Comparison of ENCODE assay signal across 8 cellular contexts in genomic region chr15:58934974-58935373, GRCh38. TPM values are rescaled to one million over a fixed set of nuclear protein-coding genes. Genes with fewer than 3 reads are reported as not detected.
DNase-seq lines count a peak whose midpoint lies in the region; ATAC-seq, FAIRE-seq and TF ChIP-seq lines count a peak whose summit lies in the region.
"Not testable (repeated sequence)": the region's sequence is repeated elsewhere in the genome, so short reads cannot be mapped to it uniquely, and the experiment has no call there.

No MANE protein-coding gene starts in this region.

- H2AFZ ChIP-seq in H9 (ENCODE audit: low read length), result not testable (repeated sequence)
- H2AFZ ChIP-seq in K562 (ENCODE audit: low read depth, low read length), result peak overlapping the region; percentile 92

- not testable (repeated sequence) for TF ChIP-seq RAD21 in A549 (conservative IDR thresholded peaks at IDR 0.05 in 1 of 2, IDR thresholded peaks at IDR 0.05 in 1 of 2); K562 (CRISPR knock-in tag; conservative IDR thresholded peaks at IDR 0.05 in 1 of 2, IDR thresholded peaks at IDR 0.05 in 1 of 2)

- not testable (repeated sequence) for H2BK12ac ChIP-seq in H9 (ENCODE audit: insufficient read length, low read depth, low read length)

- H2BK5ac ChIP-seq in H9 (ENCODE audit: insufficient read length, low read length), result not testable (repeated sequence)

- not testable (repeated sequence) for H4K20me1 ChIP-seq in H9 (ENCODE audit: control insufficient read depth, insufficient read depth, insufficient read length); K562 (replicated peaks; ENCODE audit: control insufficient read depth, insufficient read depth, low read length)

- H3K4me3 Mint-ChIP-seq in H9, result peak overlapping the region; percentile 93 to 98; a peak in 4 of 5 replicates
- H3K4me3 Mint-ChIP-seq in activated CD8-positive, alpha-beta T cell treated with anti-CD3 and anti-CD28 coated beads for 36 hours, result peak overlapping the region; percentile 85
- peak overlapping the region; percentile 95 to 98 (median 97) for H3K4me3 Mint-ChIP-seq in nephron
- peak overlapping the region; percentile 84 for H3K4me3 Mint-ChIP-seq in stimulated activated effector memory CD8-positive, alpha-beta T cell treated with anti-CD3 and anti-CD28 coated beads, Interleukin-12 subunit alpha, Interleukin-12 subunit beta, amount 100 ng/mL, for 72 hours

- H3K23me2 ChIP-seq in H9 (ENCODE audit: insufficient read length, low read depth, low read length, poor library complexity, severe bottlenecking), result not testable (repeated sequence)

- not testable (repeated sequence) for H3T11ph ChIP-seq in H9 (ENCODE audit: low read length)

- CTCF ChIA-PET in A549 (lab: Yijun Ruan, JAX) (interaction anchor here (0.6 to 1.3 kb wide), 3 partner anchors 14 to 665 kb away, joined by 3 to 4 read pairs (median 4); no protein-coding TSS in a partner anchor), RWPE1 (lab: Yijun Ruan, JAX) (interaction anchor here (0.7 kb wide), 1 partner anchor 205 kb away, joined by 3 read pairs; no protein-coding TSS in a partner anchor)
- CTCF ChIA-PET in activated CD8-positive, alpha-beta T cell treated with anti-CD3 and anti-CD28 coated beads for 36 hours (lab: Charles Lee); K562 (lab: Yijun Ruan, JAX; ENCODE audit: low intra/inter-chr PET ratio): not testable (repeated sequence)

- peaks cover 18 to 19% of the 10 kb centered on the region in 2 experiments for H3K4me1 Mint-ChIP-seq in H9
- H3K4me1 Mint-ChIP-seq in activated CD8-positive, alpha-beta T cell treated with anti-CD3 and anti-CD28 coated beads for 36 hours (ENCODE audit: low read depth), result peaks cover 13% of the 10 kb centered on the region
- peaks cover 24% of the 10 kb centered on the region for H3K4me1 Mint-ChIP-seq in nephron
- not testable (repeated sequence) for H3K4me1 Mint-ChIP-seq in stimulated activated effector memory CD8-positive, alpha-beta T cell treated with anti-CD3 and anti-CD28 coated beads, Interleukin-12 subunit alpha, Interleukin-12 subunit beta, amount 100 ng/mL, for 72 hours

- not testable (repeated sequence) for H3K79me1 ChIP-seq in H9 (ENCODE audit: insufficient read depth, low read depth, low read length, poor library complexity, severe bottlenecking)

- intact Hi-C loops in activated CD8-positive, alpha-beta T cell treated with anti-CD3 and anti-CD28 coated beads for 36 hours (cut with micrococcal nuclease), result not testable (repeated sequence)
- intact Hi-C loops in K562 (cut with micrococcal nuclease), result loop anchor here (5.0 kb wide), 1 partner anchor 163 kb away; the partner anchor contains the start of gene MINDY2

- not testable (repeated sequence) for H3K9ac ChIP-seq in H9 (ENCODE audit: extremely low read depth, insufficient read length, low read length); K562 (ENCODE audit: insufficient read depth in 1 of 2, low read depth in 2 of 2, low read length in 2 of 2)

- H3K36me3 ChIP-seq in K562 (ENCODE audit: control insufficient read depth, insufficient read depth, low read length); gastroesophageal sphincter: not testable (repeated sequence)

- not testable (repeated sequence) for H4K91ac ChIP-seq in H9 (ENCODE audit: insufficient read length, low read depth, low read length)

- H3K79me2 ChIP-seq in H9 (ENCODE audit: insufficient read depth, low read length) (peaks cover 13% of the 10 kb centered on the region), K562 (ENCODE audit: control insufficient read depth, insufficient read depth, low read length) (peaks cover 34% of the 10 kb centered on the region)

- not testable (repeated sequence) for H3K4me3 ChIP-seq in A549, K562, gastroesophageal sphincter

- not testable (repeated sequence) for ATAC-seq in A549; activated CD8-positive, alpha-beta T cell treated with anti-CD3 and anti-CD28 coated beads for 36 hours; K562; gastroesophageal sphincter; stimulated activated effector memory CD8-positive, alpha-beta T cell treated with anti-CD3 and anti-CD28 coated beads, Interleukin-12 subunit alpha, Interleukin-12 subunit beta, amount 100 ng/mL, for 72 hours

- TF ChIP-seq POLR2A in A549 (IDR thresholded peaks at IDR 0.05; ENCODE audit: low read length); K562 (conservative IDR thresholded peaks at IDR 0.05); gastroesophageal sphincter (IDR thresholded peaks at IDR 0.05): not testable (repeated sequence)

- not testable (repeated sequence) for H3K4ac ChIP-seq in H9 (ENCODE audit: low read depth, low read length)

- H3K27ac Mint-ChIP-seq in H9 (peak overlapping the region in 2 of 3 experiments; percentile 99; a peak in 3 of 7 replicates), nephron (peak overlapping the region; percentile 97 to 100 (median 99))
- H3K27ac Mint-ChIP-seq in activated CD8-positive, alpha-beta T cell treated with anti-CD3 and anti-CD28 coated beads for 36 hours, result peak overlapping the region; percentile 93
- H3K27ac Mint-ChIP-seq in stimulated activated effector memory CD8-positive, alpha-beta T cell treated with anti-CD3 and anti-CD28 coated beads, Interleukin-12 subunit alpha, Interleukin-12 subunit beta, amount 100 ng/mL, for 72 hours, result peak overlapping the region; percentile 99

- H3K36me3 Mint-ChIP-seq in H9 (ENCODE audit: insufficient read depth in 1 of 3, low read depth in 3 of 3), result peaks cover 7 to 20% (median 14%) of the 10 kb centered on the region in 3 experiments; a peak in 6 of 7 replicates
- H3K36me3 Mint-ChIP-seq in activated CD8-positive, alpha-beta T cell treated with anti-CD3 and anti-CD28 coated beads for 36 hours (ENCODE audit: low read depth), result peaks cover 14% of the 10 kb centered on the region
- H3K36me3 Mint-ChIP-seq in nephron (ENCODE audit: low read depth), result not testable (repeated sequence)
- H3K36me3 Mint-ChIP-seq in stimulated activated effector memory CD8-positive, alpha-beta T cell treated with anti-CD3 and anti-CD28 coated beads, Interleukin-12 subunit alpha, Interleukin-12 subunit beta, amount 100 ng/mL, for 72 hours, result peaks cover 33% of the 10 kb centered on the region

- not testable (repeated sequence) for H3K27me3 ChIP-seq in H9 (ENCODE audit: insufficient read depth, low read length); K562 (ENCODE audit: control insufficient read depth in 2 of 2, insufficient read depth in 2 of 2, low read length in 2 of 2); gastroesophageal sphincter

- POLR2A ChIA-PET in A549 (lab: Yijun Ruan, JAX); K562 (lab: Yijun Ruan, JAX): not testable (repeated sequence)
- POLR2A ChIA-PET in RWPE1 (lab: Yijun Ruan, JAX; ENCODE audit: low non-redundant PET), result interaction anchor here (0.6 kb wide), 2 partner anchors 10 to 12 kb away, joined by 4 to 9 read pairs; no protein-coding TSS in a partner anchor
- POLR2A ChIA-PET in activated CD8-positive, alpha-beta T cell treated with anti-CD3 and anti-CD28 coated beads for 36 hours (lab: Charles Lee), result interaction anchor here (0.7 kb wide), 2 partner anchors 9 to 753 kb away, joined by 3 read pairs; no protein-coding TSS in a partner anchor

- H3K27me3 Mint-ChIP-seq in H9 (ENCODE audit: low read depth); activated CD8-positive, alpha-beta T cell treated with anti-CD3 and anti-CD28 coated beads for 36 hours; nephron (ENCODE audit: low read depth): not testable (repeated sequence)

- H3K27ac ChIP-seq in A549 (peak overlapping the region; percentile 96 to 99), RWPE1 (peak overlapping the region; percentile 67), gastroesophageal sphincter (peak overlapping the region in 3 of 4 donors; percentile 93 to 100 (median 99))
- not testable (repeated sequence) for H3K27ac ChIP-seq in H9 (ENCODE audit: insufficient read length, low read depth, low read length); K562 (ENCODE audit: extremely low read depth, low read depth, low read length)

- not testable (repeated sequence) for H3K23ac ChIP-seq in H9 (ENCODE audit: insufficient read length, low read depth, low read length)

- H3K4me1 ChIP-seq in A549 (peaks cover 22% of the 10 kb centered on the region), K562 (replicated peaks in 1 of 2; ENCODE audit: control insufficient read depth in 2 of 2, insufficient read depth in 2 of 2, low read length in 2 of 2) (peaks cover 0 to 15% of the 10 kb centered on the region in 2 experiments; a peak in 4 of 5 replicates), gastroesophageal sphincter (peaks cover 5 to 31% (median 10%) of the 10 kb centered on the region in 3 donors)
- H3K4me1 ChIP-seq in H9 (ENCODE audit: insufficient read depth, low read length), result not testable (repeated sequence)

- 94% methylated on average over 8 of the region's 8 CpGs for whole genome bisulfite sequencing in A549 (ENCODE audit: missing lambda C conversion rate)
- WGBS in H9 (ENCODE audit: extremely low coverage, insufficient read length, low lambda C conversion rate), result no CpG with 5 or more reads among the region's 8 CpGs
- WGBS in K562 (ENCODE audit: insufficient coverage, low coverage, missing lambda C conversion rate), result 92% methylated on average over 8 of the region's 8 CpGs
- 80 to 96% methylated on average over 2 to 7 of the region's 8 CpGs for WGBS in gastroesophageal sphincter (ENCODE audit: low coverage in 1 of 2), 2 donors

- H3K56ac ChIP-seq in H9 (ENCODE audit: insufficient read length, low read depth, low read length), result not testable (repeated sequence)

- not testable (repeated sequence) for H3K9me1 ChIP-seq in K562 (ENCODE audit: control insufficient read depth, insufficient read depth, low read length)

- not testable (repeated sequence) for H2BK20ac ChIP-seq in H9 (ENCODE audit: low read depth, low read length, poor library complexity, severe bottlenecking)

- not testable (repeated sequence) for H4K8ac ChIP-seq in H9 (replicated peaks; ENCODE audit: insufficient read length, low read depth, low read length)

- not testable (repeated sequence) for H3K9me3 Mint-ChIP-seq in H9; activated CD8-positive, alpha-beta T cell treated with anti-CD3 and anti-CD28 coated beads for 36 hours; nephron; stimulated activated effector memory CD8-positive, alpha-beta T cell treated with anti-CD3 and anti-CD28 coated beads, Interleukin-12 subunit alpha, Interleukin-12 subunit beta, amount 100 ng/mL, for 72 hours

- H2BK15ac ChIP-seq in H9 (ENCODE audit: low read depth, low read length), result not testable (repeated sequence)

- not testable (repeated sequence) for H3K14ac ChIP-seq in H9 (ENCODE audit: insufficient read depth, low read length)

- BruUV-seq in K562 (replicated peaks; lab: Mats Ljungman, UMichigan), result not testable (repeated sequence)

- DNase-seq in A549 (ENCODE audit: low read depth in 1 of 2, low spot score in 1 of 2); H9; RWPE1 (ENCODE audit: low spot score); activated CD8-positive, alpha-beta T cell treated with anti-CD3 and anti-CD28 coated beads for 36 hours; K562 (ENCODE audit: extremely low read depth in 1 of 4, low spot score in 3 of 4); stimulated activated effector memory CD8-positive, alpha-beta T cell treated with anti-CD3 and anti-CD28 coated beads, Interleukin-12 subunit alpha, Interleukin-12 subunit beta, amount 100 ng/mL, for 72 hours (ENCODE audit: low spot score in 2 of 2): not testable (repeated sequence)

- H2AK5ac ChIP-seq in H9 (ENCODE audit: insufficient read length, low read length), result not testable (repeated sequence)

- in situ Hi-C loops in K562 (cut with MboI), result not testable (repeated sequence)

- not testable (repeated sequence) for TF ChIP-seq EP300 in A549 (IDR thresholded peaks at IDR 0.05); K562 (IDR thresholded peaks at IDR 0.05; ENCODE audit: low read length); gastroesophageal sphincter (IDR thresholded peaks at IDR 0.05)

- not testable (repeated sequence) for H2BK120ac ChIP-seq in H9 (ENCODE audit: low read depth, low read length, poor library complexity, severe bottlenecking)

- H3K9me3 ChIP-seq in A549; H9 (ENCODE audit: control insufficient read depth, low read depth, low read length); K562 (replicated peaks; ENCODE audit: control insufficient read depth, insufficient read depth, low read depth, low read length); gastroesophageal sphincter: not testable (repeated sequence)

- TF ChIP-seq CTCF in A549 (IDR thresholded peaks at IDR 0.05); H9 (conservative IDR thresholded peaks at IDR 0.05); RWPE1 (conservative IDR thresholded peaks at IDR 0.05; ENCODE audit: low read depth); activated CD8-positive, alpha-beta T cell treated with anti-CD3 and anti-CD28 coated beads for 36 hours (IDR thresholded peaks at IDR 0.05); K562 (IDR thresholded peaks at IDR 0.05 in 2 of 3, conservative IDR thresholded peaks at IDR 0.05 in 1 of 3; ENCODE audit: insufficient read depth in 2 of 3, low read depth in 1 of 3, low read length in 3 of 3); gastroesophageal sphincter (IDR thresholded peaks at IDR 0.05); nephron (IDR thresholded peaks at IDR 0.05; ENCODE audit: unreplicated experiment in 3 of 3): not testable (repeated sequence)

- not testable (repeated sequence) for H3K18ac ChIP-seq in H9 (ENCODE audit: insufficient read length, low read depth, low read length)

- H3K4me2 ChIP-seq in A549, result peak overlapping the region; percentile 80
- not testable (repeated sequence) for H3K4me2 ChIP-seq in H9 (ENCODE audit: insufficient read depth, insufficient read length, low read length); K562 (ENCODE audit: insufficient read depth, low read length)

- not testable (repeated sequence) for FAIRE-seq in A549 (lab: Jason Lieb, UNC); K562 (lab: Jason Lieb, UNC)

- H4K5ac ChIP-seq in H9 (ENCODE audit: insufficient read length, low read depth, low read length), result not testable (repeated sequence)

RNA-seq across cellular contexts. Expression of gene SLTM, which starts 1.5 kb away (rescaled TPM):
- polyA plus RNA-seq in A549 (2011; rRNA removed) (89.0 and 93.5 TPM in 2 replicates), A549 (2017; fragmentation: RNase III; extraction: RNeasy Plus Mini Kit Qiagen cat#74134 plus additional on column Dnase treatment) (133 to 138 TPM (median 133 TPM) in 3 replicates), K562 (2011; rRNA removed) (38.6 and 39.5 TPM in 2 replicates), K562 (2014; fragmentation: Illumina TruSeq; extraction: Trizol) (107 and 132 TPM in 2 replicates), K562 (2014; fragmentation: Nextera tagmentation; extraction: Ambion mirVana) (10 to 100 TPM; 61.4 to 69.7 TPM), K562 (2014; rRNA removed) (99.3 and 102 TPM in 2 replicates)
- polyA plus RNA-seq in A549 (2012; cell fraction: cytosol; rRNA removed), result 45.9 and 59.3 TPM in 2 replicates
- 88.5 and 126 TPM in 2 replicates for polyA plus RNA-seq in A549 (2012; cell fraction: nucleus; rRNA removed)
- polyA minus RNA-seq in A549 (2011; rRNA and poly(A)+ RNA removed), result 61.2 and 70.6 TPM in 2 replicates
- total RNA-seq in H9 (2021) (129 and 132 TPM in 2 replicates), K562 (2014; rRNA removed) (113 and 118 TPM in 2 replicates), K562 (2014; rRNA removed; fragmentation: Illumina TruSeq; extraction: Trizol) (136 TPM in 2 replicates), K562 (2015; rRNA removed; fragmentation: Illumina TruSeq; extraction: Trizol) (154 and 163 TPM in 2 replicates), K562 (2021) (72.1 and 76.5 TPM in 2 replicates), gastroesophageal sphincter (100 to 1,000 TPM in 1 of 4 donors, 10 to 100 TPM in 3; 79.2 to 120 (median 84.4) TPM)
- 10 to 100 TPM; 79.8 to 89.9 TPM for total RNA-seq in activated CD8-positive, alpha-beta T cell treated with anti-CD3 and anti-CD28 coated beads for 36 hours
- 135 and 417 TPM in 2 replicates for total RNA-seq in K562 (2011; cell fraction: chromatin; rRNA removed; ENCODE audit: low replicate concordance)
- 73.4 and 74.5 TPM in 2 replicates for total RNA-seq in K562 (2011; cell fraction: nucleolus; rRNA removed)
- total RNA-seq in K562 (2011; cell fraction: nucleoplasm; rRNA removed), result 136 and 183 TPM in 2 replicates
- 11.6 and 18.9 TPM in 2 replicates for polyA plus RNA-seq in K562 (2011; cell fraction: cytosol; rRNA removed)
- polyA plus RNA-seq in K562 (2011; cell fraction: nucleus; rRNA removed), result 114 and 120 TPM in 2 replicates
- 88.1 and 95.6 TPM in 2 replicates for polyA plus RNA-seq in K562 (2012)
- polyA minus RNA-seq in K562 (2011; rRNA and poly(A)+ RNA removed), result 72.6 and 90.1 TPM in 2 replicates
- polyA minus RNA-seq in K562 (2011; cell fraction: cytosol; rRNA and poly(A)+ RNA removed), result 28.4 and 34.2 TPM in 2 replicates
- 94.8 and 155 TPM in 2 replicates for polyA minus RNA-seq in K562 (2011; cell fraction: nucleus; rRNA and poly(A)+ RNA removed)

RNA-seq across cellular contexts. Expression of gene RNF111, which starts 52.5 kb away (rescaled TPM):
- 42.7 and 46.9 TPM in 2 replicates for polyA plus RNA-seq in A549 (2011; rRNA removed)
- polyA plus RNA-seq in A549 (2012; cell fraction: cytosol; rRNA removed), result 10.9 and 19.3 TPM in 2 replicates
- 18.5 and 22.7 TPM in 2 replicates for polyA plus RNA-seq in A549 (2012; cell fraction: nucleus; rRNA removed)
- polyA plus RNA-seq in A549 (2017; fragmentation: RNase III; extraction: RNeasy Plus Mini Kit Qiagen cat#74134 plus additional on column Dnase treatment), result 21.8 to 25.5 TPM (median 25.0 TPM) in 3 replicates
- polyA minus RNA-seq in A549 (2011; rRNA and poly(A)+ RNA removed), result 143 and 197 TPM in 2 replicates
- 28.0 and 28.4 TPM in 2 replicates for total RNA-seq in H9 (2021)
- 10 to 100 TPM; 28.5 to 30.5 TPM for total RNA-seq in activated CD8-positive, alpha-beta T cell treated with anti-CD3 and anti-CD28 coated beads for 36 hours
- total RNA-seq in K562 (2011; cell fraction: chromatin; rRNA removed; ENCODE audit: low replicate concordance), result 50.0 and 114 TPM in 2 replicates
- total RNA-seq in K562 (2011; cell fraction: nucleolus; rRNA removed), result 27.3 and 36.6 TPM in 2 replicates
- 42.4 and 45.5 TPM in 2 replicates for total RNA-seq in K562 (2011; cell fraction: nucleoplasm; rRNA removed)
- total RNA-seq in K562 (2014; rRNA removed), result 9.5 and 14.0 TPM in 2 replicates
- 14.4 and 20.6 TPM in 2 replicates for total RNA-seq in K562 (2014; rRNA removed; fragmentation: Illumina TruSeq; extraction: Trizol)
- total RNA-seq in K562 (2015; rRNA removed; fragmentation: Illumina TruSeq; extraction: Trizol), result 15.8 and 18.7 TPM in 2 replicates
- 21.4 and 26.0 TPM in 2 replicates for total RNA-seq in K562 (2021)
- 22.8 and 32.9 TPM in 2 replicates for polyA plus RNA-seq in K562 (2011; rRNA removed)
- 17.7 and 22.8 TPM in 2 replicates for polyA plus RNA-seq in K562 (2011; cell fraction: cytosol; rRNA removed)
- 44.1 and 50.0 TPM in 2 replicates for polyA plus RNA-seq in K562 (2011; cell fraction: nucleus; rRNA removed)
- 13.6 and 17.5 TPM in 2 replicates for polyA plus RNA-seq in K562 (2012)
- polyA plus RNA-seq in K562 (2014; fragmentation: Illumina TruSeq; extraction: Trizol), result 14.5 and 15.2 TPM in 2 replicates
- polyA plus RNA-seq in K562 (2014; fragmentation: Nextera tagmentation; extraction: Ambion mirVana), result 1 to 10 TPM; 7.9 to 8.5 TPM
- polyA plus RNA-seq in K562 (2014; rRNA removed), result 9.4 and 11.2 TPM in 2 replicates
- 66.5 and 82.2 TPM in 2 replicates for polyA minus RNA-seq in K562 (2011; rRNA and poly(A)+ RNA removed)
- polyA minus RNA-seq in K562 (2011; cell fraction: cytosol; rRNA and poly(A)+ RNA removed), result 27.5 and 33.1 TPM in 2 replicates
- polyA minus RNA-seq in K562 (2011; cell fraction: nucleus; rRNA and poly(A)+ RNA removed), result 43.5 and 49.8 TPM in 2 replicates
- total RNA-seq in gastroesophageal sphincter, result 10 to 100 TPM; 17.5 to 20.4 (median 18.5) TPM
